ENCODE assay signal across 22 cellular contexts in the genomic region with DNA sequence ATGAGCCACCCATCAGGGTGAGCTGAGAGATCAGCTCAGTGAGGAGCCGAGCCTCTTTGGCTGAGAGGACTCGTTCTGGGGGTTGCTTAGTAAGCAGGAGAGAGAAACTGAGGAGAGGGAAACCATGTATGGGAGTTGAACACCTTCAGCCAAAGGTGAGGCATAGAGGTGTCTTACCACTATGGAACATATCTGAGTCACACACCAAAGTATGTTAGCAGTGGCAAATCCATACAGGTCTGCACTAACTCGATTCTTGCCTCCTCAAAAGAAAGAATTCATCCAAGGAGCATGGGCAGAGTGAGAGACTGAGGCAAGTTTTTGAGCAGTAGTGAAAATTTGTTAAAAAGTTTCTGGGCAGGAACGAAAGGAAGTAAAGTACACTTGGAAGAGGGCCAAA. TPM values are rescaled to one million over a fixed set of nuclear protein-coding genes. Genes with fewer than 3 reads are reported as not detected.
"Had no signal": no experiment of that assay in that cellular context is flagged by ENCODE, and none has a peak within 500 bp of the region (broad histone marks: within the 10 kb centered on the region; RNA-seq: fewer than 3 reads in every experiment).

No MANE protein-coding gene starts in this region.

- FAIRE-seq: RCC 7860 had no signal

- H3K4me2 ChIP-seq: SK-N-SH had no signal

- H3K36me3 ChIP-seq: MG63 had no signal

- DNase-seq: KBM-7, MG63, NCI-H1092, NCI-H1105 treated with DMSO at 0.1 percent for 48 hours, NCI-H1417 treated with DMSO at 0.1 percent for 48 hours, NCI-H146, NCI-H1694 treated with DMSO at 0.1 percent for 48 hours, NCI-H1930, NCI-H2081, NCI-H2171, NCI-H226, NCI-H446, NCI-H510A, NCI-H524 treated with DMSO at 0.1 percent for 48 hours, NCI-H69, NCI-H774, SHP77, SK-N-SH had no signal

- H3K4me3 ChIP-seq: MG63 had no signal

- H3K9ac ChIP-seq: SK-N-SH had no signal

- H3K9me3 ChIP-seq: MG63, SK-N-SH had no signal

- H3K27me3 ChIP-seq: MG63 had no signal

RNA-seq across cellular contexts. Expression of a gene that starts 46.7 kb away (rescaled TPM):
- total RNA-seq: HT-29, LHCN-M2, SK-MEL-5 had no signal
- polyA plus RNA-seq: SK-N-SH had no signal

RNA-seq across cellular contexts. Expression of a gene that starts 47.9 kb away (rescaled TPM):
- total RNA-seq: HT-29, LHCN-M2, SK-MEL-5 had no signal
- polyA plus RNA-seq: SK-N-SH had no signal
